ENCODE assay signal across 34 cellular contexts in the genomic region with DNA sequence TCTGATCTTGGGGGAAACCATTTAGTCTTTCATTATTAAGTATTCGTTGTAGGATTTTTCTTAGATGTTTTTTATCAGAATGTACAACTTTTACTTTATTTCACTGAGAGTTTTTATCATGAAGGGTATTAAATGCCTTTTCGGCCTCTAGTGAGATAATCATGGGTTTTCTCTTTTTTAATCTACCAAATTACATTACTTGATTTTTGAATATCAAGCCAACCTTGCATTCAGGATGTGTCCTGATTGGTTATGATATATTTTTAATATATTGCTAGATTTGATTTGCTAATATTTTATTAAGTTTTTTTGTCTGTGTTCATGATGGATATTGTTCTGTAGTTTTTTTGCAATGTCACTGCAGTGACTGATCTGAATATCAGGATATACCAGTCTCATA.
"Had no signal": no experiment of that assay in that cellular context is flagged by ENCODE, and none has a peak within 500 bp of the region (broad histone marks: within the 10 kb centered on the region; RNA-seq: fewer than 3 reads in every experiment).

No MANE protein-coding gene starts in this region.

- H3K27ac Mint-ChIP-seq: activated B cell treated with CpG ODN at 0.5 μM for 24 hours; activated CD4-positive, alpha-beta memory T cell treated with anti-CD3 and anti-CD28 coated beads for 36 hours; activated CD4-positive, alpha-beta T cell treated with anti-CD3 and anti-CD28 coated beads, Interleukin-2, amount 10 ng/mL, durations not matched to agents 24 days and 14 days; activated CD8-positive, alpha-beta T cell treated with anti-CD3 and anti-CD28 coated beads for 36 hours; activated naive CD4-positive, alpha-beta T cell treated with anti-CD3 and anti-CD28 coated beads, Interleukin-2, amount 10 ng/mL, durations not matched to agents 7 days and 5 days; activated naive CD4-positive, alpha-beta T cell treated with anti-CD3 and anti-CD28 coated beads, Interleukin-2, amount 50 U/mL, for 24 hours; activated naive CD8-positive, alpha-beta T cell; activated naive CD8-positive, alpha-beta T cell treated with anti-CD3 and anti-CD28 coated beads, Interleukin-2, amount 10 ng/mL, durations not matched to agents 7 days and 5 days; activated naive CD8-positive, alpha-beta T cell treated with anti-CD3 and anti-CD28 coated beads, Interleukin-2, amount 50 U/mL, for 24 hours; activated T-cell treated with anti-CD3 and anti-CD28 coated beads, Interleukin-2, amount 50 U/mL, for 72 hours; activated T-helper 1 cell treated with anti-CD3 and anti-CD28 coated beads, Interleukin-12 subunit alpha, Interleukin-12 subunit beta, Interleukin-2, Interleukin-4 antibody, amounts not matched to agents 30 ng/mL and 10 ng/mL and 1 ng/mL, durations not matched to agents 14 hours and 24 hours and 36 hours; activated T-helper 2 cell treated with anti-CD3 and anti-CD28 coated beads, Interferon-gamma antibody, Interleukin-2, Interleukin-4, amounts not matched to agents 10 μg/mL and 5 μg/mL and 100 μg/mL, durations not matched to agents 14 hours and 24 hours and 36 hours; T-helper 1 cell treated with Interleukin-12 subunit alpha and Interleukin-12 subunit beta and Interleukin-4 antibody, amounts not matched to agents 30 μg/mL and 1 μg/mL, for 36 hours; T-helper 2 cell treated with Interferon-gamma antibody and Interleukin-4, amounts not matched to agents 5 μg/mL and 100 μg/mL, for 36 hours had no signal

- H3K27me3 Mint-ChIP-seq: activated B cell treated with CpG ODN at 0.5 μM for 24 hours; activated CD4-positive, alpha-beta memory T cell treated with anti-CD3 and anti-CD28 coated beads for 36 hours; activated CD4-positive, alpha-beta T cell treated with anti-CD3 and anti-CD28 coated beads, Interleukin-2, amount 10 ng/mL, durations not matched to agents 24 days and 14 days; activated CD8-positive, alpha-beta T cell treated with anti-CD3 and anti-CD28 coated beads for 36 hours; activated naive CD4-positive, alpha-beta T cell treated with anti-CD3 and anti-CD28 coated beads, Interleukin-2, amount 10 ng/mL, durations not matched to agents 7 days and 5 days; activated naive CD4-positive, alpha-beta T cell treated with anti-CD3 and anti-CD28 coated beads, Interleukin-2, amount 50 U/mL, for 24 hours; activated naive CD8-positive, alpha-beta T cell; activated naive CD8-positive, alpha-beta T cell treated with anti-CD3 and anti-CD28 coated beads, Interleukin-2, amount 10 ng/mL, durations not matched to agents 7 days and 5 days; activated naive CD8-positive, alpha-beta T cell treated with anti-CD3 and anti-CD28 coated beads, Interleukin-2, amount 50 U/mL, for 24 hours had no signal

- H3K27ac ChIP-seq: body of pancreas, brain microvascular endothelial cell, breast epithelium, VCaP had no signal

- H3K27me3 ChIP-seq: body of pancreas, brain microvascular endothelial cell, breast epithelium had no signal

- H3K4me1 ChIP-seq: body of pancreas, breast epithelium had no signal

- H3K4me3 ChIP-seq: body of pancreas, breast epithelium had no signal

- H3K9me3 Mint-ChIP-seq: activated CD4-positive, alpha-beta T cell treated with anti-CD3 and anti-CD28 coated beads, Interleukin-2, amount 10 ng/mL, durations not matched to agents 24 days and 14 days had no signal

- H3K9me3 ChIP-seq: body of pancreas had no signal

- H3K36me3 ChIP-seq: brain microvascular endothelial cell, breast epithelium had no signal

- H3K4me1 Mint-ChIP-seq: activated B cell treated with CpG ODN at 0.5 μM for 24 hours; activated naive CD4-positive, alpha-beta T cell treated with anti-CD3 and anti-CD28 coated beads, Interleukin-2, amount 50 U/mL, for 24 hours; activated naive CD8-positive, alpha-beta T cell treated with anti-CD3 and anti-CD28 coated beads, Interleukin-2, amount 50 U/mL, for 24 hours had no signal

- H3K4me3 Mint-ChIP-seq: activated B cell treated with CpG ODN at 0.5 μM for 24 hours; activated CD4-positive, alpha-beta memory T cell treated with anti-CD3 and anti-CD28 coated beads for 36 hours; activated CD4-positive, alpha-beta T cell treated with anti-CD3 and anti-CD28 coated beads, Interleukin-2, amount 10 ng/mL, durations not matched to agents 24 days and 14 days; activated CD8-positive, alpha-beta T cell treated with anti-CD3 and anti-CD28 coated beads for 36 hours; activated naive CD4-positive, alpha-beta T cell treated with anti-CD3 and anti-CD28 coated beads, Interleukin-2, amount 10 ng/mL, durations not matched to agents 7 days and 5 days; activated naive CD4-positive, alpha-beta T cell treated with anti-CD3 and anti-CD28 coated beads, Interleukin-2, amount 50 U/mL, for 24 hours; activated naive CD8-positive, alpha-beta T cell; activated naive CD8-positive, alpha-beta T cell treated with anti-CD3 and anti-CD28 coated beads, Interleukin-2, amount 10 ng/mL, durations not matched to agents 7 days and 5 days; activated naive CD8-positive, alpha-beta T cell treated with anti-CD3 and anti-CD28 coated beads, Interleukin-2, amount 50 U/mL, for 24 hours; activated T-cell treated with anti-CD3 and anti-CD28 coated beads, Interleukin-2, amount 50 U/mL, for 4 hours; activated T-cell treated with anti-CD3 and anti-CD28 coated beads, Interleukin-2, amount 50 U/mL, for 72 hours; activated T-helper 1 cell treated with anti-CD3 and anti-CD28 coated beads, Interleukin-12 subunit alpha, Interleukin-12 subunit beta, Interleukin-2, Interleukin-4 antibody, amounts not matched to agents 30 ng/mL and 10 ng/mL and 1 ng/mL, durations not matched to agents 14 hours and 24 hours and 36 hours; T-helper 1 cell treated with Interleukin-12 subunit alpha and Interleukin-12 subunit beta and Interleukin-4 antibody, amounts not matched to agents 30 μg/mL and 1 μg/mL, for 36 hours; T-helper 2 cell treated with Interferon-gamma antibody and Interleukin-4, amounts not matched to agents 5 μg/mL and 100 μg/mL, for 36 hours had no signal

- DNase-seq: activated B cell treated with CpG ODN at 0.5 μM for 24 hours; activated CD4-positive, alpha-beta memory T cell treated with anti-CD3 and anti-CD28 coated beads for 36 hours; activated CD4-positive, alpha-beta T cell treated with anti-CD3 and anti-CD28 coated beads for 4 hours; activated CD4-positive, alpha-beta T cell treated with anti-CD3 and anti-CD28 coated beads, Interleukin-2, amount 10 ng/mL, durations not matched to agents 24 days and 14 days; activated CD4-positive, alpha-beta T cell treated with anti-CD3 and anti-CD28 coated beads, Interleukin-2, amount 50 U/mL, for 1 hour; activated CD4-positive, alpha-beta T cell treated with anti-CD3 and anti-CD28 coated beads, Interleukin-2, amount 50 U/mL, for 4 hours; activated CD4-positive, CD25-positive, alpha-beta regulatory T cell treated with anti-CD3 and anti-CD28 coated beads, Interleukin-2, amount 50 U/mL, for 72 hours; activated CD8-positive, alpha-beta memory T cell treated with anti-CD3 and anti-CD28 coated beads, Interleukin-2, amount 50 U/mL, for 4 hours; activated CD8-positive, alpha-beta T cell treated with anti-CD3 and anti-CD28 coated beads for 36 hours; activated effector memory CD4-positive, alpha-beta T cell treated with Interleukin-2 at 50 U/mL for 16 hours; activated gamma-delta T cell; activated naive CD4-positive, alpha-beta T cell treated with anti-CD3 and anti-CD28 coated beads, Interleukin-2, amount 10 ng/mL, durations not matched to agents 7 days and 5 days; activated naive CD4-positive, alpha-beta T cell treated with Interleukin-2 at 50 U/mL for 16 hours; activated naive CD8-positive, alpha-beta T cell treated with anti-CD3 and anti-CD28 coated beads, Interleukin-2, amount 10 ng/mL, durations not matched to agents 7 days and 5 days; activated naive CD8-positive, alpha-beta T cell treated with anti-CD3 and anti-CD28 coated beads, Interleukin-2, amount 50 U/mL, for 24 hours; activated T-cell treated with anti-CD3 and anti-CD28 coated beads for 4 hours; activated T-cell treated with anti-CD3 and anti-CD28 coated beads, Interleukin-2, amount 50 U/mL, for 1 hour; activated T-cell treated with anti-CD3 and anti-CD28 coated beads, Interleukin-2, amount 50 U/mL, for 4 hours; activated T-cell treated with anti-CD3 and anti-CD28 coated beads, Interleukin-2, amount 50 U/mL, for 72 hours; aorta; body of pancreas; brain microvascular endothelial cell; central memory CD4-positive, alpha-beta T cell; T-helper 1 cell; T-helper 9 cell had no signal

- FAIRE-seq: astrocyte had no signal

- ATAC-seq: activated CD8-positive, alpha-beta T cell treated with anti-CD3 and anti-CD28 coated beads for 36 hours; activated naive CD8-positive, alpha-beta T cell treated with anti-CD3 and anti-CD28 coated beads, Interleukin-2, amount 50 U/mL, for 24 hours; activated T-cell treated with anti-CD3 and anti-CD28 coated beads, Interleukin-2, amount 50 U/mL, for 4 hours; activated T-cell treated with anti-CD3 and anti-CD28 coated beads, Interleukin-2, amount 50 U/mL, for 72 hours; body of pancreas had no signal
